Comparison of ENCODE assay signal across 1 cellular context in the genomic region with DNA sequence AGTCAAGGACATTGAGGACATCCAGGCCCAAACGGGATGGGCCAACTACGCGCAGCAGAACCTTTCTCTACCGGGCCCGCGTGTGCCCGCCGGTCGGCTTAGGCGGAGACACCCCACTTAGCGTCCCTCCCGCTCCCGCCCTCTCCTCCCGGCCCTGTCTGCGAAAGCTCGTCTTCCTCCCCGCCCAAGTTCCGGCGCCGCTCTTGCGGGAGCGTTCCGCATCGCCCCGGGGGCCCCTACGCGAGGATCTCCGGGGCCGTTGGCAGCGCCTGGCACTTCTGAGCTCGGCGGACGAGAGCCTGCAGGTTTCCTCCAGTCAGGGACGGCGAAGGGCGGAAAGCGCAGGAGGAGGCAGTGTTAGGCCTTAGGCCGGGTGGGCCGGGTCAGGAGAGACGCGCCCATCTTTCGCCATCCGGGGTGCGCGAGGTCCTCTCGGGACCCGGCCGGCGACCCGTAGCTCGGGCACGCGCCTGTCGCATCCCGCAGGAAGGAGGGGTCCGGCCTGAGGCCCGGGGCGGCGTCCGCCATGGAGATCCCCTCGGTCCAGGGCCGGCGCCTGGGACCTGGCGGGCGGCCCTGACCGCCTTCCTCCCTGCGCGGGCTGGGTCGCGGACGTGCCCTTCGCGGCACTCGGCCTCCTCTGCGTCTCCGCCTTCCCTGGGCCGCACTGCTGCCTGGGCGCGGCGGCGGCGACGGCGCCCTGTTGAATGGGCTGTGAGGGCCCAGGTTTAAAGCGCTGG.
A peak's percentile ranks its signal among the peaks of the same experiment; 100 is the strongest.
TF ChIP-seq lines count a peak whose summit lies in the region.

Gene FEM1B (plus strand): TSS at position 141 of the 740 bp plus-strand sequence. CDS start 673 bp downstream, outside the sequence.

TF ChIP-seq in K562, 482 proteins besides CTCF, POLR2A, EP300 and RAD21 (continued from another document and continues in another):
- no peak for TF ChIP-seq ZNF512 (tag; IDR thresholded peaks at IDR 0.05)
- no peak for TF ChIP-seq ESRRB (CRISPR knock-in tag; IDR thresholded peaks at IDR 0.05; ENCODE audit: borderline replicate concordance)
- no peak for TF ChIP-seq ZNF668 (CRISPR knock-in tag; IDR thresholded peaks at IDR 0.05)
- TF ChIP-seq ZNF324 (CRISPR knock-in tag; IDR thresholded peaks at IDR 0.05) = no peak
- TF ChIP-seq CHAMP1 (IDR thresholded peaks at IDR 0.05) = peak; percentile 77
- TF ChIP-seq FUS (optimal IDR thresholded peaks at IDR 0.05; ENCODE audit: low read depth, low read length) = no peak
- no peak for TF ChIP-seq SMC3 (conservative IDR thresholded peaks at IDR 0.05; ENCODE audit: insufficient read depth, low read depth, low read length)
- TF ChIP-seq SNRNP70 (optimal IDR thresholded peaks at IDR 0.05; ENCODE audit: low read depth, low read length) = no peak
- TF ChIP-seq, protein P1, sequence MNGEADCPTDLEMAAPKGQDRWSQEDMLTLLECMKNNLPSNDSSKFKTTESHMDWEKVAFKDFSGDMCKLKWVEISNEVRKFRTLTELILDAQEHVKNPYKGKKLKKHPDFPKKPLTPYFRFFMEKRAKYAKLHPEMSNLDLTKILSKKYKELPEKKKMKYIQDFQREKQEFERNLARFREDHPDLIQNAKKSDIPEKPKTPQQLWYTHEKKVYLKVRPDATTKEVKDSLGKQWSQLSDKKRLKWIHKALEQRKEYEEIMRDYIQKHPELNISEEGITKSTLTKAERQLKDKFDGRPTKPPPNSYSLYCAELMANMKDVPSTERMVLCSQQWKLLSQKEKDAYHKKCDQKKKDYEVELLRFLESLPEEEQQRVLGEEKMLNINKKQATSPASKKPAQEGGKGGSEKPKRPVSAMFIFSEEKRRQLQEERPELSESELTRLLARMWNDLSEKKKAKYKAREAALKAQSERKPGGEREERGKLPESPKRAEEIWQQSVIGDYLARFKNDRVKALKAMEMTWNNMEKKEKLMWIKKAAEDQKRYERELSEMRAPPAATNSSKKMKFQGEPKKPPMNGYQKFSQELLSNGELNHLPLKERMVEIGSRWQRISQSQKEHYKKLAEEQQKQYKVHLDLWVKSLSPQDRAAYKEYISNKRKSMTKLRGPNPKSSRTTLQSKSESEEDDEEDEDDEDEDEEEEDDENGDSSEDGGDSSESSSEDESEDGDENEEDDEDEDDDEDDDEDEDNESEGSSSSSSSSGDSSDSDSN (IDR thresholded peaks at IDR 0.05; ENCODE audit: borderline replicate concordance in 1 of 2, low read depth in 2 of 2, low read length in 2 of 2) = peak; percentile 24 to 84; a peak in 2 of 4 replicates
- TF ChIP-seq GTF2F1 (IDR thresholded peaks at IDR 0.05; ENCODE audit: low read depth, low read length) = no peak
- TF ChIP-seq SIN3A (IDR thresholded peaks at IDR 0.05; ENCODE audit: borderline replicate concordance in 2 of 2, control insufficient read depth in 1 of 2, low read depth in 2 of 2, low read length in 2 of 2) = peak in 1 of 2 experiments; percentile 14; a peak in 2 of 4 replicates
- TF ChIP-seq RBM14 (IDR thresholded peaks at IDR 0.05; ENCODE audit: borderline replicate concordance, insufficient read depth, low read depth, low read length) = no peak
- TF ChIP-seq XRCC3 (IDR thresholded peaks at IDR 0.05) = no peak
- no peak for TF ChIP-seq HDAC8 (tag; IDR thresholded peaks at IDR 0.05)
- TF ChIP-seq SREBF2 (CRISPR knock-in tag; IDR thresholded peaks at IDR 0.05) = no peak; the same call in 1 of the 2 replicates
- peak; percentile 91 for TF ChIP-seq C11orf30 (IDR thresholded peaks at IDR 0.05; ENCODE audit: low read depth)
- peak; percentile 63 for TF ChIP-seq NEUROD1 (IDR thresholded peaks at IDR 0.05; ENCODE audit: borderline replicate concordance, low read depth, low read length, partially characterized antibody)
- TF ChIP-seq ATF1 (CRISPR knock-in tag; IDR thresholded peaks at IDR 0.05) = peak; percentile 42; the same call in 1 of the 2 replicates
- TF ChIP-seq ATF1 (tag; IDR thresholded peaks at IDR 0.05) = peak; percentile 84
- TF ChIP-seq ZNF76 (CRISPR knock-in tag; IDR thresholded peaks at IDR 0.05; ENCODE audit: borderline replicate concordance) = 0 out of 2 replicates have a peak, but pooled peaks have one; percentile 77
- no peak; the same call in 1 of the 2 replicates for TF ChIP-seq ZNF274 (IDR thresholded peaks at IDR 0.05; ENCODE audit: borderline replicate concordance, low read depth, low read length)
- TF ChIP-seq NR2C2 (CRISPR knock-in tag; IDR thresholded peaks at IDR 0.05) = 0 out of 2 replicates have a peak, but pooled peaks have one; percentile 24
- TF ChIP-seq NR2C2 (tag; IDR thresholded peaks at IDR 0.05) = peak; percentile 89
- no peak for TF ChIP-seq STAT5A (IDR thresholded peaks at IDR 0.05; ENCODE audit: borderline replicate concordance, low read length)
- peak; percentile 27; the same call in 1 of the 2 replicates for TF ChIP-seq CEBPG (CRISPR knock-in tag; IDR thresholded peaks at IDR 0.05)
- no peak; a peak in 1 of 4 replicates for TF ChIP-seq CEBPG (tag; conservative IDR thresholded peaks at IDR 0.05 in 1 of 2, IDR thresholded peaks at IDR 0.05 in 1 of 2)
- peak; percentile 82 for TF ChIP-seq MAX (CRISPR knock-in tag; IDR thresholded peaks at IDR 0.05)
- TF ChIP-seq ZSCAN29 (IDR thresholded peaks at IDR 0.05) = no peak; the same call in 1 of the 2 replicates
- peak; percentile 56; the same call in 1 of the 2 replicates for TF ChIP-seq KLF1 (tag; IDR thresholded peaks at IDR 0.05)
- TF ChIP-seq MCM2 (IDR thresholded peaks at IDR 0.05; ENCODE audit: low read depth) = no peak
- TF ChIP-seq HEY1 (CRISPR knock-in tag; IDR thresholded peaks at IDR 0.05; ENCODE audit: borderline replicate concordance) = no peak
- no peak for TF ChIP-seq RNF219 (CRISPR knock-in tag; IDR thresholded peaks at IDR 0.05)
- TF ChIP-seq, protein P2, sequence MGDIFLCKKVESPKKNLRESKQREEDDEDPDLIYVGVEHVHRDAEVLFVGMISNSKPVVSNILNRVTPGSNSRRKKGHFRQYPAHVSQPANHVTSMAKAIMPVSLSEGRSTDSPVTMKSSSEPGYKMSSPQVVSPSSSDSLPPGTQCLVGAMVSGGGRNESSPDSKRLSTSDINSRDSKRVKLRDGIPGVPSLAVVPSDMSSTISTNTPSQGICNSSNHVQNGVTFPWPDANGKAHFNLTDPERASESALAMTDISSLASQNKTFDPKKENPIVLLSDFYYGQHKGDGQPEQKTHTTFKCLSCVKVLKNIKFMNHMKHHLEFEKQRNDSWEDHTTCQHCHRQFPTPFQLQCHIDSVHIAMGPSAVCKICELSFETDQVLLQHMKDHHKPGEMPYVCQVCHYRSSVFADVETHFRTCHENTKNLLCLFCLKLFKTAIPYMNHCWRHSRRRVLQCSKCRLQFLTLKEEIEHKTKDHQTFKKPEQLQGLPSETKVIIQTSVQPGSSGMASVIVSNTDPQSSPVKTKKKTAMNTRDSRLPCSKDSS (IDR thresholded peaks at IDR 0.05; ENCODE audit: low read depth, partially characterized antibody) = no peak
- TF ChIP-seq ARID2 (IDR thresholded peaks at IDR 0.05) = no peak
- peak; percentile 46; the same call in 1 of the 2 replicates for TF ChIP-seq ZC3H11A (IDR thresholded peaks at IDR 0.05; ENCODE audit: low read depth, low read length)
- peak; percentile 45; the same call in 1 of the 2 replicates for TF ChIP-seq ELF2 (CRISPR knock-in tag; IDR thresholded peaks at IDR 0.05)
- TF ChIP-seq HMG20B (CRISPR knock-in tag; IDR thresholded peaks at IDR 0.05) = no peak
- no peak for TF ChIP-seq CCNT2 (IDR thresholded peaks at IDR 0.05; ENCODE audit: borderline replicate concordance, extremely low read depth, insufficient read length, low read depth, low read length)
- peak; percentile 38; the same call in 1 of the 2 replicates for TF ChIP-seq NCOR1 (IDR thresholded peaks at IDR 0.05)
- peak; percentile 49; the same call in 1 of the 2 replicates for TF ChIP-seq ZNF766 (CRISPR knock-in tag; conservative IDR thresholded peaks at IDR 0.05)
- TF ChIP-seq ZNF197 (CRISPR knock-in tag; IDR thresholded peaks at IDR 0.05; ENCODE audit: low read depth) = 0 out of 2 replicates have a peak, but pooled peaks have one; percentile 77
- no peak for TF ChIP-seq RFX1 (IDR thresholded peaks at IDR 0.05)
- peak; percentile 75; the same call in 1 of the 2 replicates for TF ChIP-seq CTBP1 (IDR thresholded peaks at IDR 0.05; ENCODE audit: borderline replicate concordance)
- no peak for TF ChIP-seq RBM17 (IDR thresholded peaks at IDR 0.05; ENCODE audit: borderline replicate concordance, low read depth, low read length)
- TF ChIP-seq ZNF282 (CRISPR knock-in tag; IDR thresholded peaks at IDR 0.05) = peak; percentile 88; the same call in 1 of the 2 replicates
- TF ChIP-seq SMARCA5 (IDR thresholded peaks at IDR 0.05) = no peak
- TF ChIP-seq STAG1 (CRISPR knock-in tag; IDR thresholded peaks at IDR 0.05; ENCODE audit: borderline replicate concordance) = no peak
- TF ChIP-seq SAFB2 (IDR thresholded peaks at IDR 0.05; ENCODE audit: borderline replicate concordance, low read depth, low read length, severe bottlenecking) = no peak
- no peak for TF ChIP-seq RBM15 (IDR thresholded peaks at IDR 0.05; ENCODE audit: insufficient read depth, low read length)
- TF ChIP-seq ZNF79 (CRISPR knock-in tag; IDR thresholded peaks at IDR 0.05; ENCODE audit: low read depth) = no peak
- no peak for TF ChIP-seq SMARCA4 (IDR thresholded peaks at IDR 0.05)
- TF ChIP-seq NCOA6 (IDR thresholded peaks at IDR 0.05) = no peak
- peak; percentile 58 for TF ChIP-seq NR2C1 (IDR thresholded peaks at IDR 0.05)
- TF ChIP-seq NR2C1 (tag; IDR thresholded peaks at IDR 0.05) = peak; percentile 65
- TF ChIP-seq ETV6 (IDR thresholded peaks at IDR 0.05; ENCODE audit: borderline replicate concordance in 1 of 2, low read depth in 2 of 2, low read length in 1 of 2) = 0 out of 4 replicates have a peak, but pooled peaks of 1 of the 2 experiments have one; percentile 43
- no peak for TF ChIP-seq ETV6 (CRISPR knock-in tag; IDR thresholded peaks at IDR 0.05; ENCODE audit: borderline replicate concordance)
- TF ChIP-seq SAFB (IDR thresholded peaks at IDR 0.05; ENCODE audit: borderline replicate concordance, low read depth, low read length) = no peak
- TF ChIP-seq, protein P3, sequence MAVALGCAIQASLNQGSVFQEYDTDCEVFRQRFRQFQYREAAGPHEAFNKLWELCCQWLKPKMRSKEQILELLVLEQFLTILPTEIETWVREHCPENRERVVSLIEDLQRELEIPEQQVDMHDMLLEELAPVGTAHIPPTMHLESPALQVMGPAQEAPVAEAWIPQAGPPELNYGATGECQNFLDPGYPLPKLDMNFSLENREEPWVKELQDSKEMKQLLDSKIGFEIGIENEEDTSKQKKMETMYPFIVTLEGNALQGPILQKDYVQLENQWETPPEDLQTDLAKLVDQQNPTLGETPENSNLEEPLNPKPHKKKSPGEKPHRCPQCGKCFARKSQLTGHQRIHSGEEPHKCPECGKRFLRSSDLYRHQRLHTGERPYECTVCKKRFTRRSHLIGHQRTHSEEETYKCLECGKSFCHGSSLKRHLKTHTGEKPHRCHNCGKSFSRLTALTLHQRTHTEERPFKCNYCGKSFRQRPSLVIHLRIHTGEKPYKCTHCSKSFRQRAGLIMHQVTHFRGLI (CRISPR knock-in tag; IDR thresholded peaks at IDR 0.05) = no peak
- TF ChIP-seq BCL6 (CRISPR knock-in tag; IDR thresholded peaks at IDR 0.05) = no peak
- TF ChIP-seq RCOR1 (IDR thresholded peaks at IDR 0.05; ENCODE audit: borderline replicate concordance in 1 of 2, low read depth in 2 of 2, low read length in 2 of 2) = 0 out of 4 replicates have a peak, but pooled peaks of 1 of the 2 experiments have one; percentile 14
- TF ChIP-seq POU5F1 (IDR thresholded peaks at IDR 0.05; ENCODE audit: borderline replicate concordance, low read depth, low read length, partially characterized antibody) = peak; percentile 53
- no peak for TF ChIP-seq ZNF217 (CRISPR knock-in tag; IDR thresholded peaks at IDR 0.05)
